9 cellular contexts compared by ENCODE assay signal in the genomic region with DNA sequence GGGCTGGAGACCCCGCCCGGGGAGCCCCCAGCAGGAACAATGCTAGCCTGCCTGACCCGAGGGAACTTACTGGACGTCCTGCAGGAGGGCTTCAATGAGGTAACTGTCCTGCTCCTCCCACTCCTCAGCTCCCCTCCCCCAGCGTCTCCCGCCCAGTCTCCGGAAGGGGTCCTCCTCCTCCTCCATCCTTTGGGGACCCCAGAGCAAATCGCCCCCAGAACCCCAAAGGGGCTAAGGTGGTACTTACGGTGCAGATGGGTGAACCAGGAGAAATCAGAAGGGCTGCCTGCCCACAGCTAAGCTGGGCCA. TPM values are rescaled to one million over a fixed set of nuclear protein-coding genes. Genes with fewer than 3 reads are reported as not detected.
A peak's percentile ranks its signal among the peaks of the same experiment; 100 is the strongest.
DNase-seq lines count a peak whose midpoint lies in the region; ATAC-seq, FAIRE-seq and TF ChIP-seq lines count a peak whose summit lies in the region.
"Had no signal": no experiment of that assay in that cellular context is flagged by ENCODE, and none has a peak within 500 bp of the region (broad histone marks: within the 10 kb centered on the region; RNA-seq: fewer than 3 reads in every experiment).

No MANE protein-coding gene starts in this region.

- TF ChIP-seq CTCF in ascending aorta (IDR thresholded peaks at IDR 0.05) (no peak), HepG2 (CRISPR knock-in tag; IDR thresholded peaks at IDR 0.05) (no peak)

- H3K36me3 ChIP-seq in ascending aorta, result no peaks in the 10 kb centered on the region
- H3K36me3 ChIP-seq in HepG2 (replicated peaks in 1 of 2; ENCODE audit: control insufficient read depth in 1 of 2, insufficient read depth in 2 of 2, low read length in 2 of 2), result 0 out of 5 replicates have a peak, but pooled peaks cover 0 to 2% of the 10 kb centered on the region in 2 experiments

- no peaks in the 10 kb centered on the region for H3K9me3 ChIP-seq in ascending aorta
- H3K9me3 ChIP-seq in HepG2 (ENCODE audit: low read length), result no peaks in the 10 kb centered on the region

- peak overlapping the region; percentile 82 for H3K27ac Mint-ChIP-seq in T-helper 2 cell treated with Interferon-gamma antibody and Interleukin-4, amounts not matched to agents 5 μg/mL and 100 μg/mL, for 36 hours

- no peaks in the 10 kb centered on the region; the same call in 1 of the 2 replicates for H4K20me1 ChIP-seq in HepG2 (ENCODE audit: insufficient read depth, low read length)

- H3K4me1 ChIP-seq in ascending aorta, result peaks cover 6 to 22% of the 10 kb centered on the region in 2 donors
- H3K4me1 ChIP-seq in HepG2 (ENCODE audit: insufficient read depth, low read length), result peaks cover 73% of the 10 kb centered on the region

- WGBS in HepG2 (ENCODE audit: low lambda C conversion rate), result no CpG with 5 or more reads among the region's 9 CpGs

- no TSS peak for BruUV-seq in HepG2 (replicated peaks; lab: Mats Ljungman, UMichigan)

- TF ChIP-seq POLR2A in HepG2 (IDR thresholded peaks at IDR 0.05; ENCODE audit: insufficient read depth in 1 of 2, low read depth in 2 of 2, low read length in 2 of 2), result 0 out of 4 replicates have a peak, but pooled peaks of 1 of the 2 experiments have one; percentile 7

- FAIRE-seq in HepG2 (lab: Jason Lieb, UNC) (no peak), urothelium cell line (lab: Jason Lieb, UNC) (no peak)

- no peaks in the 10 kb centered on the region for H3K27me3 Mint-ChIP-seq in T-helper 2 cell treated with Interferon-gamma antibody and Interleukin-4, amounts not matched to agents 5 μg/mL and 100 μg/mL, for 36 hours (ENCODE audit: low read depth)

- in situ Hi-C loops in HepG2 (cut with HindIII; ENCODE audit: extremely low pct_ligation_motif_present, low pct_unique_long_range_greater_than_20kb), result loop anchor here (5.0 kb wide), 1 partner anchor 50 kb away; no protein-coding TSS in a partner anchor

- TF ChIP-seq EP300 in HepG2 (IDR thresholded peaks at IDR 0.05; ENCODE audit: low read depth in 2 of 2, low read length in 2 of 2), result no peak
- no peak for TF ChIP-seq EP300 in HepG2 (CRISPR knock-in tag; IDR thresholded peaks at IDR 0.05; ENCODE audit: borderline replicate concordance)

- peak overlapping the region; percentile 85 to 86 for H3K4me3 ChIP-seq in ascending aorta
- peak overlapping the region; percentile 72 to 85 (median 84) for H3K4me3 ChIP-seq in HepG2 (replicated peaks in 1 of 3; ENCODE audit: insufficient read depth in 1 of 3, low read depth in 2 of 3, low read length in 3 of 3)

- intact Hi-C loops in ascending aorta (cut with DNase I), result loop anchor here (1.0 kb wide), 1 partner anchor 8 kb away; no protein-coding TSS in a partner anchor
- intact Hi-C loops in HepG2 (cut with micrococcal nuclease; ENCODE audit: unreplicated experiment), result loop anchor here (10.0 kb wide), 1 partner anchor 87 kb away; the partner anchor contains the start of gene DLAT

- H3K27ac ChIP-seq in ascending aorta, result peak overlapping the region; percentile 91 to 92
- H3K27ac ChIP-seq in HepG2 (ENCODE audit: extremely low read length, insufficient read depth, low read length), result peak overlapping the region; percentile 90
- H3K27ac ChIP-seq in substantia nigra (ENCODE audit: low read depth, low read length, poor library complexity, severe bottlenecking), result peak overlapping the region; percentile 93

- TF ChIP-seq RAD21 in HepG2 (CRISPR knock-in tag; IDR thresholded peaks at IDR 0.05), result no peak

- CTCF ChIA-PET in HepG2 (lab: Yijun Ruan, JAX; ENCODE audit: low intra/inter-chr PET ratio, low total read pairs), result no interaction called here

- H3K9me3 Mint-ChIP-seq in T-helper 2 cell treated with Interferon-gamma antibody and Interleukin-4, amounts not matched to agents 5 μg/mL and 100 μg/mL, for 36 hours, result no peaks in the 10 kb centered on the region

- H3K4me2 ChIP-seq in HepG2 (ENCODE audit: low read depth, low read length), result peak overlapping the region; percentile 98

- no peaks in the 10 kb centered on the region for H3K27me3 ChIP-seq in ascending aorta
- no peaks in the 10 kb centered on the region for H3K27me3 ChIP-seq in HepG2 (ENCODE audit: control insufficient read depth in 1 of 2, insufficient read depth in 2 of 2, low read length in 2 of 2)

- H2AFZ ChIP-seq in HepG2 (ENCODE audit: low read length), result peak overlapping the region; percentile 18

- H3K9ac ChIP-seq in HepG2 (ENCODE audit: insufficient read depth, low read depth, low read length), result peak overlapping the region; percentile 68

- H3K36me3 Mint-ChIP-seq in T-helper 2 cell treated with Interferon-gamma antibody and Interleukin-4, amounts not matched to agents 5 μg/mL and 100 μg/mL, for 36 hours (ENCODE audit: low read depth), result peaks cover 3% of the 10 kb centered on the region

- H3K4me1 Mint-ChIP-seq in T-helper 2 cell treated with Interferon-gamma antibody and Interleukin-4, amounts not matched to agents 5 μg/mL and 100 μg/mL, for 36 hours (ENCODE audit: low read depth), result peaks cover 49% of the 10 kb centered on the region

- H3K79me2 ChIP-seq in HepG2 (ENCODE audit: insufficient read depth, low read length), result peaks cover 16% of the 10 kb centered on the region

- ATAC-seq in HepG2, result peak; percentile 26

- POLR2A ChIA-PET in HepG2 (lab: Yijun Ruan, JAX), result interaction anchor here (0.8 to 3.3 kb wide), 10 partner anchors 9 to 149 kb away, joined by 3 to 66 read pairs (median 4); partner anchors contain the start of genes ALG9, C11orf52, DLAT and SDHD

- H3K4me3 Mint-ChIP-seq in T-helper 2 cell treated with Interferon-gamma antibody and Interleukin-4, amounts not matched to agents 5 μg/mL and 100 μg/mL, for 36 hours, result peak overlapping the region; percentile 84

- DNase-seq in T-helper 2 cell treated with Interferon-gamma antibody and Interleukin-4, amounts not matched to agents 5 μg/mL and 100 μg/mL, for 36 hours (ENCODE audit: low spot score), result no peak
- DNase-seq in T-helper 2 cell, result no peak
- peak in 1 of 2 donors; percentile 68 for DNase-seq in ascending aorta (ENCODE audit: low spot score in 2 of 2)
- DNase-seq in HepG2 (ENCODE audit: low spot score), result no peak
- DNase-seq in substantia nigra (lab: John Stamatoyannopoulos, UW), result peak in 2 of 49 donors; percentile 51 to 59
- DNase-seq in DMS153 (lab: John Stamatoyannopoulos, UW), result no peak
- no peak for DNase-seq in GOT3 (lab: John Stamatoyannopoulos, UW)
- no peak for DNase-seq in urothelium cell line (ENCODE audit: low spot score)

RNA-seq across cellular contexts. Expression of gene DIXDC1, which starts 0.3 kb away (rescaled TPM):
- 48.9 TPM for total RNA-seq in ascending aorta
- total RNA-seq in HepG2 (2016; rRNA removed; fragmentation: Illumina TruSeq; extraction: Trizol), result 25.0 and 29.7 TPM in 2 replicates
- 3.1 and 3.8 TPM in 2 replicates for total RNA-seq in HepG2 (2016; cell fraction: cytosol; rRNA removed; fragmentation: Illumina TruSeq; extraction: Trizol; ENCODE audit: low read depth)
- 25.9 and 27.6 TPM in 2 replicates for total RNA-seq in HepG2 (2016; cell fraction: insoluble cytoplasmic fraction; rRNA removed; fragmentation: Illumina TruSeq; extraction: Trizol)
- 9.8 and 10.5 TPM in 2 replicates for total RNA-seq in HepG2 (2016; cell fraction: membrane; rRNA removed; fragmentation: Illumina TruSeq; extraction: Trizol)
- total RNA-seq in HepG2 (2016; cell fraction: nucleus; rRNA removed; fragmentation: Illumina TruSeq; extraction: Trizol), result 23.5 and 24.4 TPM in 2 replicates
- 7.8 and 10.4 TPM in 2 replicates for polyA plus RNA-seq in HepG2 (2011; rRNA removed)
- 5.8 and 6.4 TPM in 2 replicates for polyA plus RNA-seq in HepG2 (2011; cell fraction: cytosol; rRNA removed)
- polyA plus RNA-seq in HepG2 (2011; cell fraction: nucleus; rRNA removed), result 8.3 and 10.8 TPM in 2 replicates
- 5.4 and 8.1 TPM in 2 replicates for polyA plus RNA-seq in HepG2 (2012)
- 0.92 and 1.2 TPM in 2 replicates for polyA plus RNA-seq in HepG2 (2016; cell fraction: cytosol; fragmentation: Illumina TruSeq; extraction: Trizol; ENCODE audit: low read depth)
- 18.3 and 18.5 TPM in 2 replicates for polyA plus RNA-seq in HepG2 (2016; cell fraction: insoluble cytoplasmic fraction; fragmentation: Illumina TruSeq; extraction: Trizol; ENCODE audit: low read depth)
- polyA plus RNA-seq in HepG2 (2016; cell fraction: membrane; fragmentation: Illumina TruSeq; extraction: Trizol; ENCODE audit: low read depth), result 3.9 and 4.0 TPM in 2 replicates
- polyA plus RNA-seq in HepG2 (2016; cell fraction: nucleus; fragmentation: Illumina TruSeq; extraction: Trizol; ENCODE audit: insufficient read depth, low read depth), result 15.8 and 16.2 TPM in 2 replicates
- 14.7 and 35.3 TPM in 2 replicates for polyA minus RNA-seq in HepG2 (2011; rRNA and poly(A)+ RNA removed; ENCODE audit: low replicate concordance)
- 13.1 and 16.2 TPM in 2 replicates for polyA minus RNA-seq in HepG2 (2011; cell fraction: cytosol; rRNA and poly(A)+ RNA removed)
- 27.1 and 33.9 TPM in 2 replicates for polyA minus RNA-seq in HepG2 (2011; cell fraction: nucleus; rRNA and poly(A)+ RNA removed)

RNA-seq across cellular contexts. Expression of gene C11orf52, which starts 18.7 kb away (rescaled TPM):
- total RNA-seq in ascending aorta, result not detected
- total RNA-seq in HepG2 (2016; rRNA removed; fragmentation: Illumina TruSeq; extraction: Trizol), result 7.4 and 10.5 TPM in 2 replicates
- total RNA-seq in HepG2 (2016; cell fraction: cytosol; rRNA removed; fragmentation: Illumina TruSeq; extraction: Trizol; ENCODE audit: low read depth), result 4.1 and 5.5 TPM in 2 replicates
- 6.8 and 7.2 TPM in 2 replicates for total RNA-seq in HepG2 (2016; cell fraction: insoluble cytoplasmic fraction; rRNA removed; fragmentation: Illumina TruSeq; extraction: Trizol)
- total RNA-seq in HepG2 (2016; cell fraction: membrane; rRNA removed; fragmentation: Illumina TruSeq; extraction: Trizol), result 8.8 and 9.2 TPM in 2 replicates
- 4.1 and 4.7 TPM in 2 replicates for total RNA-seq in HepG2 (2016; cell fraction: nucleus; rRNA removed; fragmentation: Illumina TruSeq; extraction: Trizol)
- 11.0 and 16.5 TPM in 2 replicates for polyA plus RNA-seq in HepG2 (2011; rRNA removed)
- 13.1 and 14.8 TPM in 2 replicates for polyA plus RNA-seq in HepG2 (2011; cell fraction: cytosol; rRNA removed)
- polyA plus RNA-seq in HepG2 (2011; cell fraction: nucleus; rRNA removed), result 5.6 and 8.0 TPM in 2 replicates
- 9.9 and 12.8 TPM in 2 replicates for polyA plus RNA-seq in HepG2 (2012)
- polyA plus RNA-seq in HepG2 (2016; cell fraction: cytosol; fragmentation: Illumina TruSeq; extraction: Trizol; ENCODE audit: low read depth), result 5.0 TPM in 2 replicates
- polyA plus RNA-seq in HepG2 (2016; cell fraction: insoluble cytoplasmic fraction; fragmentation: Illumina TruSeq; extraction: Trizol; ENCODE audit: low read depth), result 9.5 and 12.3 TPM in 2 replicates
- 9.8 and 10.0 TPM in 2 replicates for polyA plus RNA-seq in HepG2 (2016; cell fraction: membrane; fragmentation: Illumina TruSeq; extraction: Trizol; ENCODE audit: low read depth)
- 8.5 and 9.1 TPM in 2 replicates for polyA plus RNA-seq in HepG2 (2016; cell fraction: nucleus; fragmentation: Illumina TruSeq; extraction: Trizol; ENCODE audit: insufficient read depth, low read depth)
- 3.9 TPM in 1 of 2 replicates, not detected in the other for polyA minus RNA-seq in HepG2 (2011; rRNA and poly(A)+ RNA removed; ENCODE audit: low replicate concordance)
- 3.7 and 7.0 TPM in 2 replicates for polyA minus RNA-seq in HepG2 (2011; cell fraction: cytosol; rRNA and poly(A)+ RNA removed)
- 3.3 and 5.7 TPM in 2 replicates for polyA minus RNA-seq in HepG2 (2011; cell fraction: nucleus; rRNA and poly(A)+ RNA removed)

RNA-seq across cellular contexts. Expression of gene HSPB2, which starts 24.9 kb away (rescaled TPM):
- total RNA-seq in ascending aorta (not detected), HepG2 (2016; rRNA removed; fragmentation: Illumina TruSeq; extraction: Trizol) (not detected in 2 replicates)
- total RNA-seq in HepG2 (2016; cell fraction: cytosol; rRNA removed; fragmentation: Illumina TruSeq; extraction: Trizol; ENCODE audit: low read depth), result not detected in 2 replicates
- total RNA-seq in HepG2 (2016; cell fraction: insoluble cytoplasmic fraction; rRNA removed; fragmentation: Illumina TruSeq; extraction: Trizol), result not detected in 2 replicates
- not detected in 2 replicates for total RNA-seq in HepG2 (2016; cell fraction: membrane; rRNA removed; fragmentation: Illumina TruSeq; extraction: Trizol)
- total RNA-seq in HepG2 (2016; cell fraction: nucleus; rRNA removed; fragmentation: Illumina TruSeq; extraction: Trizol), result not detected in 2 replicates
- 0.04 TPM in 1 of 2 replicates, not detected in the other for polyA plus RNA-seq in HepG2 (2011; rRNA removed)
- polyA plus RNA-seq in HepG2 (2011; cell fraction: cytosol; rRNA removed), result 0.05 TPM in 1 of 2 replicates, not detected in the other
- polyA plus RNA-seq in HepG2 (2011; cell fraction: nucleus; rRNA removed), result 0.32 and 0.45 TPM in 2 replicates
- polyA plus RNA-seq in HepG2 (2012), result not detected in 2 replicates
- polyA plus RNA-seq in HepG2 (2016; cell fraction: cytosol; fragmentation: Illumina TruSeq; extraction: Trizol; ENCODE audit: low read depth), result not detected in 2 replicates
- polyA plus RNA-seq in HepG2 (2016; cell fraction: insoluble cytoplasmic fraction; fragmentation: Illumina TruSeq; extraction: Trizol; ENCODE audit: low read depth), result not detected in 2 replicates
- not detected in 2 replicates for polyA plus RNA-seq in HepG2 (2016; cell fraction: membrane; fragmentation: Illumina TruSeq; extraction: Trizol; ENCODE audit: low read depth)
- not detected in 2 replicates for polyA plus RNA-seq in HepG2 (2016; cell fraction: nucleus; fragmentation: Illumina TruSeq; extraction: Trizol; ENCODE audit: insufficient read depth, low read depth)
- 0.20 TPM in 1 of 2 replicates, not detected in the other for polyA minus RNA-seq in HepG2 (2011; rRNA and poly(A)+ RNA removed; ENCODE audit: low replicate concordance)
- polyA minus RNA-seq in HepG2 (2011; cell fraction: cytosol; rRNA and poly(A)+ RNA removed), result not detected in 2 replicates
- not detected in 2 replicates for polyA minus RNA-seq in HepG2 (2011; cell fraction: nucleus; rRNA and poly(A)+ RNA removed)
- total RNA-seq: dermis microvascular lymphatic vessel endothelial cell had no signal

RNA-seq across cellular contexts. Expression of gene CRYAB, which starts 25.8 kb away (rescaled TPM):
- total RNA-seq in ascending aorta, result 288 TPM
- 0.55 and 0.69 TPM in 2 replicates for total RNA-seq in HepG2 (2016; rRNA removed; fragmentation: Illumina TruSeq; extraction: Trizol)
- total RNA-seq in HepG2 (2016; cell fraction: cytosol; rRNA removed; fragmentation: Illumina TruSeq; extraction: Trizol; ENCODE audit: low read depth), result 0.88 and 1.2 TPM in 2 replicates
- 0.63 and 1.1 TPM in 2 replicates for total RNA-seq in HepG2 (2016; cell fraction: insoluble cytoplasmic fraction; rRNA removed; fragmentation: Illumina TruSeq; extraction: Trizol)
- 0.80 and 1.1 TPM in 2 replicates for total RNA-seq in HepG2 (2016; cell fraction: membrane; rRNA removed; fragmentation: Illumina TruSeq; extraction: Trizol)
- total RNA-seq in HepG2 (2016; cell fraction: nucleus; rRNA removed; fragmentation: Illumina TruSeq; extraction: Trizol), result not detected in 2 replicates
- polyA plus RNA-seq in HepG2 (2011; rRNA removed), result 0.24 and 1.1 TPM in 2 replicates
- 0.35 and 0.36 TPM in 2 replicates for polyA plus RNA-seq in HepG2 (2011; cell fraction: cytosol; rRNA removed)
- polyA plus RNA-seq in HepG2 (2011; cell fraction: nucleus; rRNA removed), result 0.74 and 1.7 TPM in 2 replicates
- polyA plus RNA-seq in HepG2 (2012), result 0.70 and 0.88 TPM in 2 replicates
- polyA plus RNA-seq in HepG2 (2016; cell fraction: cytosol; fragmentation: Illumina TruSeq; extraction: Trizol; ENCODE audit: low read depth), result 0.90 and 1.9 TPM in 2 replicates
- polyA plus RNA-seq in HepG2 (2016; cell fraction: insoluble cytoplasmic fraction; fragmentation: Illumina TruSeq; extraction: Trizol; ENCODE audit: low read depth), result 1.3 and 1.6 TPM in 2 replicates
- polyA plus RNA-seq in HepG2 (2016; cell fraction: membrane; fragmentation: Illumina TruSeq; extraction: Trizol; ENCODE audit: low read depth), result 1.4 TPM in 2 replicates
- polyA plus RNA-seq in HepG2 (2016; cell fraction: nucleus; fragmentation: Illumina TruSeq; extraction: Trizol; ENCODE audit: insufficient read depth, low read depth), result 1.4 and 4.7 TPM in 2 replicates
- polyA minus RNA-seq in HepG2 (2011; rRNA and poly(A)+ RNA removed; ENCODE audit: low replicate concordance), result 0.70 TPM in 1 of 2 replicates, not detected in the other
- not detected in 2 replicates for polyA minus RNA-seq in HepG2 (2011; cell fraction: cytosol; rRNA and poly(A)+ RNA removed)
- polyA minus RNA-seq in HepG2 (2011; cell fraction: nucleus; rRNA and poly(A)+ RNA removed), result not detected in 2 replicates

RNA-seq across cellular contexts. Expression of gene CFAP68, which starts 58.1 kb away (rescaled TPM):
- total RNA-seq in ascending aorta, result not detected
- total RNA-seq in HepG2 (2016; rRNA removed; fragmentation: Illumina TruSeq; extraction: Trizol), result 22.2 and 23.9 TPM in 2 replicates
- total RNA-seq in HepG2 (2016; cell fraction: cytosol; rRNA removed; fragmentation: Illumina TruSeq; extraction: Trizol; ENCODE audit: low read depth), result 19.0 and 21.8 TPM in 2 replicates
- total RNA-seq in HepG2 (2016; cell fraction: insoluble cytoplasmic fraction; rRNA removed; fragmentation: Illumina TruSeq; extraction: Trizol), result 20.6 and 27.8 TPM in 2 replicates
- total RNA-seq in HepG2 (2016; cell fraction: membrane; rRNA removed; fragmentation: Illumina TruSeq; extraction: Trizol), result 34.5 and 36.6 TPM in 2 replicates
- 9.7 and 12.0 TPM in 2 replicates for total RNA-seq in HepG2 (2016; cell fraction: nucleus; rRNA removed; fragmentation: Illumina TruSeq; extraction: Trizol)
- 25.6 and 26.3 TPM in 2 replicates for polyA plus RNA-seq in HepG2 (2011; rRNA removed)
- polyA plus RNA-seq in HepG2 (2011; cell fraction: cytosol; rRNA removed), result 14.9 and 18.5 TPM in 2 replicates
- polyA plus RNA-seq in HepG2 (2011; cell fraction: nucleus; rRNA removed), result 5.4 and 9.9 TPM in 2 replicates
- polyA plus RNA-seq in HepG2 (2012), result 27.0 and 32.4 TPM in 2 replicates
- 44.6 and 49.4 TPM in 2 replicates for polyA plus RNA-seq in HepG2 (2016; cell fraction: cytosol; fragmentation: Illumina TruSeq; extraction: Trizol; ENCODE audit: low read depth)
- 40.7 and 45.8 TPM in 2 replicates for polyA plus RNA-seq in HepG2 (2016; cell fraction: insoluble cytoplasmic fraction; fragmentation: Illumina TruSeq; extraction: Trizol; ENCODE audit: low read depth)
- 53.9 and 57.5 TPM in 2 replicates for polyA plus RNA-seq in HepG2 (2016; cell fraction: membrane; fragmentation: Illumina TruSeq; extraction: Trizol; ENCODE audit: low read depth)
- polyA plus RNA-seq in HepG2 (2016; cell fraction: nucleus; fragmentation: Illumina TruSeq; extraction: Trizol; ENCODE audit: insufficient read depth, low read depth), result 17.7 and 23.1 TPM in 2 replicates
- polyA minus RNA-seq in HepG2 (2011; rRNA and poly(A)+ RNA removed; ENCODE audit: low replicate concordance), result 3.1 and 8.5 TPM in 2 replicates
- polyA minus RNA-seq in HepG2 (2011; cell fraction: cytosol; rRNA and poly(A)+ RNA removed), result 4.7 and 5.3 TPM in 2 replicates
- 3.1 and 6.0 TPM in 2 replicates for polyA minus RNA-seq in HepG2 (2011; cell fraction: nucleus; rRNA and poly(A)+ RNA removed)
